Comparison of ENCODE assay signal across 8 cellular contexts in genomic region chr1:6727535-6727934, GRCh38. TPM values are rescaled to one million over a fixed set of nuclear protein-coding genes. Genes with fewer than 3 reads are reported as not detected.
DNase-seq lines count a peak whose midpoint lies in the region; ATAC-seq, FAIRE-seq and TF ChIP-seq lines count a peak whose summit lies in the region.

No MANE protein-coding gene starts in this region.

- peak in 1 of 2 experiments; percentile 48 for DNase-seq in Caco-2
- peak; percentile 44 for DNase-seq in HuH-7.5 (ENCODE audit: low spot score)
- peak; percentile 20 to 57 for DNase-seq in SHP77 (lab: John Stamatoyannopoulos, UW)
- peak; percentile 68 for DNase-seq in activated naive CD4-positive, alpha-beta T cell treated with anti-CD3 and anti-CD28 coated beads, Interleukin-2, amount 10 ng/mL, durations not matched to agents 7 days and 5 days
- DNase-seq in left cardiac atrium = peak; percentile 38
- DNase-seq in small intestine = peak; percentile 49

- POLR2A ChIA-PET in Caco-2 (lab: Charles Lee) = no interaction called here

- H3K4me1 ChIP-seq in Caco-2 = peaks cover 15% of the 10 kb centered on the region
- H3K4me1 ChIP-seq in small intestine (ENCODE audit: control insufficient read depth in 2 of 2, insufficient read depth in 1 of 2, low read depth in 1 of 2, low read length in 1 of 2) = no peaks in the 10 kb centered on the region

- no peaks in the 10 kb centered on the region for H3K9me3 ChIP-seq in Caco-2
- no peaks in the 10 kb centered on the region for H3K9me3 ChIP-seq in small intestine (ENCODE audit: control insufficient read depth, low read depth)

- peaks cover 6% of the 10 kb centered on the region for H3K36me3 Mint-ChIP-seq in Caco-2 (ENCODE audit: insufficient read depth, unreplicated experiment)
- H3K36me3 Mint-ChIP-seq in activated naive CD4-positive, alpha-beta T cell treated with anti-CD3 and anti-CD28 coated beads, Interleukin-2, amount 10 ng/mL, durations not matched to agents 7 days and 5 days = no peaks in the 10 kb centered on the region

- BruUV-seq in Caco-2 (replicated peaks; lab: Mats Ljungman, UMichigan) = no TSS peak

- H3K27me3 Mint-ChIP-seq in Caco-2 (ENCODE audit: insufficient read depth, unreplicated experiment) = peaks cover 7% of the 10 kb centered on the region
- H3K27me3 Mint-ChIP-seq in activated naive CD4-positive, alpha-beta T cell treated with anti-CD3 and anti-CD28 coated beads, Interleukin-2, amount 10 ng/mL, durations not matched to agents 7 days and 5 days = peaks cover 9% of the 10 kb centered on the region

- ATAC-seq in left cardiac atrium = peak; percentile 47 to 57
- ATAC-seq in GM18907 (IDR thresholded peaks at IDR 0.05; ENCODE audit: unreplicated experiment) = no peak
- no peak for ATAC-seq in GM21619 (IDR thresholded peaks at IDR 0.05; ENCODE audit: unreplicated experiment)

- no peak for FAIRE-seq in small intestine (lab: Jason Lieb, UNC)

- no peak overlapping the region for H3K27ac ChIP-seq in small intestine (ENCODE audit: low read depth in 1 of 2, low read length in 1 of 2)

- no peak overlapping the region for H3K4me3 ChIP-seq in Caco-2 (ENCODE audit: low read depth, low read length)
- no peak overlapping the region for H3K4me3 ChIP-seq in small intestine (ENCODE audit: low read depth in 1 of 2, low read length in 2 of 2)

- CTCF ChIA-PET in Caco-2 (lab: Charles Lee) = interaction anchor here (0.5 kb wide), 1 partner anchor 81 kb away, joined by 3 read pairs; no protein-coding TSS in a partner anchor
- CTCF ChIA-PET in activated naive CD4-positive, alpha-beta T cell treated with anti-CD3 and anti-CD28 coated beads, Interleukin-2, amount 10 ng/mL, durations not matched to agents 7 days and 5 days (lab: Charles Lee) = no interaction called here

- no peak overlapping the region for H3K27ac Mint-ChIP-seq in Caco-2 (ENCODE audit: unreplicated experiment)
- no peak overlapping the region for H3K27ac Mint-ChIP-seq in activated naive CD4-positive, alpha-beta T cell treated with anti-CD3 and anti-CD28 coated beads, Interleukin-2, amount 10 ng/mL, durations not matched to agents 7 days and 5 days

- H3K4me3 Mint-ChIP-seq in Caco-2 (ENCODE audit: unreplicated experiment) = no peak overlapping the region
- no peak overlapping the region for H3K4me3 Mint-ChIP-seq in activated naive CD4-positive, alpha-beta T cell treated with anti-CD3 and anti-CD28 coated beads, Interleukin-2, amount 10 ng/mL, durations not matched to agents 7 days and 5 days

- TF ChIP-seq CTCF in Caco-2 (IDR thresholded peaks at IDR 0.05; ENCODE audit: insufficient read depth in 1 of 2, low read depth in 1 of 2, low read length in 1 of 2, severe bottlenecking in 1 of 2, unreplicated experiment in 1 of 2) = peak; percentile 71 to 78

- peaks cover 19% of the 10 kb centered on the region for H3K4me1 Mint-ChIP-seq in Caco-2 (ENCODE audit: low read depth, unreplicated experiment)
- H3K4me1 Mint-ChIP-seq in activated naive CD4-positive, alpha-beta T cell treated with anti-CD3 and anti-CD28 coated beads, Interleukin-2, amount 10 ng/mL, durations not matched to agents 7 days and 5 days = no peaks in the 10 kb centered on the region

- intact Hi-C loops in Caco-2 (cut with micrococcal nuclease; ENCODE audit: unreplicated experiment) (loop anchor here (2.0 kb wide), 1 partner anchor 57 kb away; the partner anchor contains the start of gene CAMTA1), left cardiac atrium (cut with DNase I) (loop anchor here (5.0 to 10.0 kb wide), 5 partner anchors 57 to 917 kb away; partner anchors contain the start of gene CAMTA1 (in 1 of the 2))

- H3K9me3 Mint-ChIP-seq in Caco-2 (ENCODE audit: unreplicated experiment) = no peaks in the 10 kb centered on the region
- no peaks in the 10 kb centered on the region for H3K9me3 Mint-ChIP-seq in activated naive CD4-positive, alpha-beta T cell treated with anti-CD3 and anti-CD28 coated beads, Interleukin-2, amount 10 ng/mL, durations not matched to agents 7 days and 5 days

- 32 to 41% (median 39%) methylated on average over 6 of the region's 6 CpGs for WGBS in small intestine, 3 donors

- H3K36me3 ChIP-seq in Caco-2 (ENCODE audit: control insufficient read depth, insufficient read depth, low read length) (no peaks in the 10 kb centered on the region), small intestine (ENCODE audit: control insufficient read depth in 2 of 2, insufficient read depth in 2 of 2, low read length in 2 of 2) (no peaks in the 10 kb centered on the region)

- H3K27me3 ChIP-seq in Caco-2 (replicated peaks; ENCODE audit: control insufficient read depth, insufficient read depth, low read length) = no peaks in the 10 kb centered on the region
- no peaks in the 10 kb centered on the region for H3K27me3 ChIP-seq in small intestine (ENCODE audit: control insufficient read depth in 2 of 2, insufficient read depth in 2 of 2, low read length in 2 of 2)

RNA-seq across cellular contexts. Expression of gene DNAJC11, which starts 25.9 kb away (rescaled TPM):
- total RNA-seq in Caco-2 (2022) (61.0 and 65.8 TPM in 2 replicates), left cardiac atrium (10 to 100 TPM; 54.5 to 57.1 TPM)
- 10 to 100 TPM; 37.8 to 52.6 (median 42.7) TPM for polyA plus RNA-seq in small intestine

RNA-seq across cellular contexts. Expression of gene CAMTA1, which starts 57.7 kb away (rescaled TPM):
- total RNA-seq in Caco-2 (2022) = 60.0 and 61.4 TPM in 2 replicates
- 100 to 1,000 TPM; 109 to 128 TPM for total RNA-seq in left cardiac atrium
- 100 to 1,000 TPM; 122 to 177 (median 172) TPM for polyA plus RNA-seq in small intestine

Comparison
In these comparisons a context has a peak if more than half of its experiments do, and no peak if none do; other contexts are left out.
1. ATAC-seq: peak in left cardiac atrium (2 of 2); none in GM18907 (single experiment) and GM21619 (single experiment).